ENCODE assay signal across 35 cellular contexts in the genomic region with DNA sequence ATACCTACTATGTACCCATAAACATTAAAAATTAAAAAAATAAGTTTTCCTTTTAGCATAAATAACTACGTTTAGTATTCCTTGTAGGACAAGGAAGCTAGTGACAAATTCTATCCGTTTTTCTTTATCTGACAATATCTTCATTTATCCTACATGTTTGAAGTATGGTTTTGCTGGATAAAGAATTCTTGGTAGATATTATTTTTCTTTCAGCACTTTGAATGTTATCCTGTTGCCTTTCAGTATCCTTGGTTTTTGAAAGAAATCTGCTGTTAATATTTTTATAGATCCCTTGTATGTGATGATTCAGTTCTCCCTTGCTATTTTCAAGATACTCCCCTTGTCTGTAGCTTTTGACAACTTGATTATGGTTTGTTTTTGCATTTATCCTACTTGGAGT.
"Had no signal": no experiment of that assay in that cellular context is flagged by ENCODE, and none has a peak within 500 bp of the region (broad histone marks: within the 10 kb centered on the region; RNA-seq: fewer than 3 reads in every experiment).

No MANE protein-coding gene starts in this region.

- H3K9me3 ChIP-seq: adrenal gland, body of pancreas had no signal

- H3K4me3 ChIP-seq: adrenal gland, body of pancreas, breast epithelium had no signal

- H3K4me3 Mint-ChIP-seq: activated B cell treated with CpG ODN at 0.5 μM for 24 hours; activated CD4-positive, alpha-beta memory T cell treated with anti-CD3 and anti-CD28 coated beads for 36 hours; activated CD4-positive, alpha-beta T cell treated with anti-CD3 and anti-CD28 coated beads, Interleukin-2, amount 10 ng/mL, durations not matched to agents 24 days and 14 days; activated CD8-positive, alpha-beta T cell treated with anti-CD3 and anti-CD28 coated beads for 36 hours; activated naive CD4-positive, alpha-beta T cell treated with anti-CD3 and anti-CD28 coated beads for 36 hours; activated naive CD8-positive, alpha-beta T cell treated with anti-CD3 and anti-CD28 coated beads for 36 hours; activated T-cell treated with anti-CD3 and anti-CD28 coated beads, Interleukin-2, amount 50 U/mL, for 4 hours; activated T-cell treated with anti-CD3 and anti-CD28 coated beads, Interleukin-2, amount 50 U/mL, for 72 hours; activated T-helper 1 cell treated with anti-CD3 and anti-CD28 coated beads, Interleukin-12 subunit alpha, Interleukin-12 subunit beta, Interleukin-2, Interleukin-4 antibody, amounts not matched to agents 30 ng/mL and 10 ng/mL and 1 ng/mL, durations not matched to agents 14 hours and 24 hours and 36 hours; activated T-helper 17 cell treated with anti-CD3 and anti-CD28 coated beads, Interleukin-2, amount 50 U/mL, for 72 hours; T-helper 1 cell treated with Interleukin-12 subunit alpha and Interleukin-12 subunit beta and Interleukin-4 antibody, amounts not matched to agents 30 μg/mL and 1 μg/mL, for 36 hours; T-helper 2 cell treated with Interferon-gamma antibody and Interleukin-4, amounts not matched to agents 5 μg/mL and 100 μg/mL, for 36 hours had no signal

- H3K4me1 Mint-ChIP-seq: activated B cell treated with CpG ODN at 0.5 μM for 24 hours; activated CD4-positive, alpha-beta T cell treated with anti-CD3 and anti-CD28 coated beads, Interleukin-2, amount 10 ng/mL, durations not matched to agents 24 days and 14 days; activated naive CD8-positive, alpha-beta T cell treated with anti-CD3 and anti-CD28 coated beads for 36 hours; activated T-helper 17 cell treated with anti-CD3 and anti-CD28 coated beads, Interleukin-2, amount 50 U/mL, for 72 hours had no signal

- H3K27ac ChIP-seq: adrenal gland, body of pancreas, brain microvascular endothelial cell, breast epithelium, VCaP had no signal

- DNase-seq: activated B cell treated with CpG ODN at 0.5 μM for 24 hours; activated CD4-positive, alpha-beta memory T cell treated with anti-CD3 and anti-CD28 coated beads for 36 hours; activated CD4-positive, alpha-beta T cell treated with anti-CD3 and anti-CD28 coated beads for 4 hours; activated CD4-positive, alpha-beta T cell treated with anti-CD3 and anti-CD28 coated beads, Interleukin-2, amount 10 ng/mL, durations not matched to agents 24 days and 14 days; activated CD4-positive, alpha-beta T cell treated with anti-CD3 and anti-CD28 coated beads, Interleukin-2, amount 50 U/mL, for 1 hour; activated CD4-positive, alpha-beta T cell treated with anti-CD3 and anti-CD28 coated beads, Interleukin-2, amount 50 U/mL, for 4 hours; activated CD4-positive, CD25-positive, alpha-beta regulatory T cell treated with anti-CD3 and anti-CD28 coated beads, Interleukin-2, amount 50 U/mL, for 72 hours; activated CD8-positive, alpha-beta memory T cell treated with anti-CD3 and anti-CD28 coated beads, Interleukin-2, amount 50 U/mL, for 4 hours; activated CD8-positive, alpha-beta T cell treated with anti-CD3 and anti-CD28 coated beads for 36 hours; activated effector memory CD4-positive, alpha-beta T cell treated with anti-CD3 and anti-CD28 coated beads, Interleukin-2, amount 50 U/mL, for 16 hours; activated gamma-delta T cell treated with Interleukin-2 at 50 U/mL for 16 hours; activated naive CD4-positive, alpha-beta T cell; activated naive CD4-positive, alpha-beta T cell treated with anti-CD3 and anti-CD28 coated beads for 36 hours; activated naive CD4-positive, alpha-beta T cell treated with anti-CD3 and anti-CD28 coated beads, Interleukin-2, amount 50 U/mL, for 16 hours; activated naive CD8-positive, alpha-beta T cell treated with anti-CD3 and anti-CD28 coated beads for 36 hours; activated T-cell treated with anti-CD3 and anti-CD28 coated beads for 4 hours; activated T-cell treated with anti-CD3 and anti-CD28 coated beads, Interleukin-2, amount 50 U/mL, for 1 hour; activated T-cell treated with anti-CD3 and anti-CD28 coated beads, Interleukin-2, amount 50 U/mL, for 4 hours; activated T-cell treated with anti-CD3 and anti-CD28 coated beads, Interleukin-2, amount 50 U/mL, for 72 hours; adrenal gland; amniotic stem cell; aorta; body of pancreas; brain microvascular endothelial cell; central memory CD4-positive, alpha-beta T cell; T-helper 2 cell; T-helper 9 cell had no signal

- H3K27me3 Mint-ChIP-seq: activated B cell treated with CpG ODN at 0.5 μM for 24 hours; activated CD4-positive, alpha-beta memory T cell treated with anti-CD3 and anti-CD28 coated beads for 36 hours; activated CD4-positive, alpha-beta T cell treated with anti-CD3 and anti-CD28 coated beads, Interleukin-2, amount 10 ng/mL, durations not matched to agents 24 days and 14 days; activated CD8-positive, alpha-beta T cell treated with anti-CD3 and anti-CD28 coated beads for 36 hours; activated naive CD8-positive, alpha-beta T cell treated with anti-CD3 and anti-CD28 coated beads for 36 hours; activated T-helper 17 cell treated with anti-CD3 and anti-CD28 coated beads, Interleukin-2, amount 50 U/mL, for 72 hours had no signal

- FAIRE-seq: TTC549 had no signal

- ATAC-seq: activated CD8-positive, alpha-beta T cell treated with anti-CD3 and anti-CD28 coated beads for 36 hours; activated naive CD4-positive, alpha-beta T cell treated with anti-CD3 and anti-CD28 coated beads, Interleukin-2, amount 50 U/mL, for 72 hours; activated T-cell treated with anti-CD3 and anti-CD28 coated beads, Interleukin-2, amount 50 U/mL, for 4 hours; activated T-cell treated with anti-CD3 and anti-CD28 coated beads, Interleukin-2, amount 50 U/mL, for 72 hours; activated T-helper 17 cell treated with anti-CD3 and anti-CD28 coated beads, Interleukin-2, amount 50 U/mL, for 72 hours; body of pancreas had no signal

- H3K27ac Mint-ChIP-seq: activated B cell treated with CpG ODN at 0.5 μM for 24 hours; activated CD4-positive, alpha-beta memory T cell treated with anti-CD3 and anti-CD28 coated beads for 36 hours; activated CD4-positive, alpha-beta T cell treated with anti-CD3 and anti-CD28 coated beads, Interleukin-2, amount 10 ng/mL, durations not matched to agents 24 days and 14 days; activated CD8-positive, alpha-beta T cell treated with anti-CD3 and anti-CD28 coated beads for 36 hours; activated naive CD4-positive, alpha-beta T cell treated with anti-CD3 and anti-CD28 coated beads for 36 hours; activated naive CD4-positive, alpha-beta T cell treated with anti-CD3 and anti-CD28 coated beads, Interleukin-2, amount 50 U/mL, for 72 hours; activated naive CD8-positive, alpha-beta T cell treated with anti-CD3 and anti-CD28 coated beads for 36 hours; activated T-cell treated with anti-CD3 and anti-CD28 coated beads, Interleukin-2, amount 50 U/mL, for 72 hours; activated T-helper 1 cell treated with anti-CD3 and anti-CD28 coated beads, Interleukin-12 subunit alpha, Interleukin-12 subunit beta, Interleukin-2, Interleukin-4 antibody, amounts not matched to agents 30 ng/mL and 10 ng/mL and 1 ng/mL, durations not matched to agents 14 hours and 24 hours and 36 hours; activated T-helper 17 cell treated with anti-CD3 and anti-CD28 coated beads, Interleukin-2, amount 50 U/mL, for 72 hours; T-helper 1 cell treated with Interleukin-12 subunit alpha and Interleukin-12 subunit beta and Interleukin-4 antibody, amounts not matched to agents 30 μg/mL and 1 μg/mL, for 36 hours; T-helper 2 cell treated with Interferon-gamma antibody and Interleukin-4, amounts not matched to agents 5 μg/mL and 100 μg/mL, for 36 hours had no signal

- H3K4me1 ChIP-seq: adrenal gland, body of pancreas, breast epithelium had no signal

- H3K36me3 ChIP-seq: adrenal gland, brain microvascular endothelial cell had no signal
